1 cellular context compared by ENCODE assay signal in genomic region chr16:86305440-86305839, GRCh38.
TF ChIP-seq lines count a peak whose summit lies in the region.

No MANE protein-coding gene starts in this region.

TF ChIP-seq in IMR-90, 13 proteins besides CTCF, POLR2A, EP300 and RAD21 (continued from another document):
- TF ChIP-seq USF2 (IDR thresholded peaks at IDR 0.05; ENCODE audit: low read depth, low read length) (no peak), RCOR1 (IDR thresholded peaks at IDR 0.05; ENCODE audit: insufficient replicate concordance, low read length) (no peak), CHD1 (IDR thresholded peaks at IDR 0.05; ENCODE audit: low read depth, low read length) (no peak), NFE2L2 (IDR thresholded peaks at IDR 0.05; ENCODE audit: low read depth, low read length) (no peak), MXI1 (IDR thresholded peaks at IDR 0.05; ENCODE audit: borderline replicate concordance, low read depth, low read length) (no peak)
